ENCODE assay signal across 15 cellular contexts in genomic region chr2:149490296-149490695, GRCh38.
DNase-seq lines count a peak whose midpoint lies in the region; ATAC-seq and TF ChIP-seq lines count a peak whose summit lies in the region.
"Had no signal": no experiment of that assay in that cellular context is flagged by ENCODE, and none has a peak within 500 bp of the region (broad histone marks: within the 10 kb centered on the region; RNA-seq: fewer than 3 reads in every experiment).

No MANE protein-coding gene starts in this region.

- no peaks in the 10 kb centered on the region for H4K20me1 ChIP-seq in GM23338 (replicated peaks; ENCODE audit: insufficient read depth)

- peaks cover 34% of the 10 kb centered on the region for H3K4me1 Mint-ChIP-seq in GM23338

- no peaks in the 10 kb centered on the region for H3K27me3 Mint-ChIP-seq in GM23338 (ENCODE audit: insufficient read depth, low read depth, poor library complexity)

- H3K4me3 ChIP-seq in GM23338 = no peak overlapping the region
- H3K4me3 ChIP-seq in fibroblast of villous mesenchyme (ENCODE audit: low read depth, low read length) = no peak overlapping the region
- no peak overlapping the region for H3K4me3 ChIP-seq in retinal pigment epithelial cell (ENCODE audit: low read length)
- H3K4me3 ChIP-seq: sigmoid colon, uterus had no signal

- no peak overlapping the region for H2AFZ ChIP-seq in GM23338

- H3F3A ChIP-seq in GM23338 (replicated peaks; ENCODE audit: low read depth) = no peaks in the 10 kb centered on the region

- H3K27ac Mint-ChIP-seq in GM23338 = no peak overlapping the region
- H3K27ac Mint-ChIP-seq: activated T-cell treated with anti-CD3 and anti-CD28 coated beads, Interleukin-2, amount 50 U/mL, for 24 hours had no signal

- peak in 1 of 2 experiments; percentile 29; a peak in 1 of 4 replicates for TF ChIP-seq CTCF in GM23338 (conservative IDR thresholded peaks at IDR 0.05; ENCODE audit: low read depth in 2 of 2)
- TF ChIP-seq CTCF in fibroblast of villous mesenchyme (IDR thresholded peaks at IDR 0.05; ENCODE audit: insufficient read depth, low read depth, low read length) = peak; percentile 40
- peak; percentile 43 for TF ChIP-seq CTCF in retinal pigment epithelial cell (conservative IDR thresholded peaks at IDR 0.05; ENCODE audit: low read depth, low read length)

- H3K4me1 ChIP-seq in GM23338 (ENCODE audit: insufficient read depth) = peaks cover 33% of the 10 kb centered on the region
- H3K4me1 ChIP-seq: sigmoid colon, uterus had no signal

- H3K9me3 Mint-ChIP-seq in GM23338 = no peaks in the 10 kb centered on the region
- H3K9me3 Mint-ChIP-seq: activated T-cell treated with anti-CD3 and anti-CD28 coated beads, Interleukin-2, amount 50 U/mL, for 24 hours had no signal

- no peaks in the 10 kb centered on the region for H3K79me2 ChIP-seq in GM23338 (replicated peaks; ENCODE audit: insufficient read depth)

- no peaks in the 10 kb centered on the region for H3K27me3 ChIP-seq in GM23338 (ENCODE audit: insufficient read depth)
- H3K27me3 ChIP-seq: sigmoid colon, uterus had no signal

- ATAC-seq in GM23338 (peak; percentile 51), HG03175 (IDR thresholded peaks at IDR 0.05; ENCODE audit: unreplicated experiment) (no peak)

- no peaks in the 10 kb centered on the region for H3K36me3 Mint-ChIP-seq in GM23338 (ENCODE audit: low read depth)

- no peaks in the 10 kb centered on the region for H3K36me3 ChIP-seq in GM23338 (ENCODE audit: insufficient read depth)
- H3K36me3 ChIP-seq: sigmoid colon, uterus, WERI-Rb-1 had no signal

- H3K4me2 ChIP-seq in GM23338 = 0 out of 2 replicates have a peak overlapping the region, but pooled peaks have one; percentile 18

- H3K4me3 Mint-ChIP-seq in GM23338 = no peak overlapping the region
- H3K4me3 Mint-ChIP-seq: activated T-cell treated with anti-CD3 and anti-CD28 coated beads, Interleukin-2, amount 50 U/mL, for 24 hours had no signal

- H3K27ac ChIP-seq in GM23338 (ENCODE audit: low read depth) = no peak overlapping the region
- H3K27ac ChIP-seq: uterus, WERI-Rb-1 had no signal

- peak; percentile 10 for DNase-seq in GM23338 (ENCODE audit: low spot score)
- peak; percentile 44 for DNase-seq in RPMI7951 (ENCODE audit: low read depth)
- peak; percentile 56 for DNase-seq in fibroblast of villous mesenchyme (ENCODE audit: low read depth)
- no peak for DNase-seq in retinal pigment epithelial cell (ENCODE audit: low read depth)
- no peak for DNase-seq in NCI-H82 (lab: John Stamatoyannopoulos, UW)
- no peak for DNase-seq in NCI-H1417 (lab: John Stamatoyannopoulos, UW)
- DNase-seq: activated T-cell treated with anti-CD3 and anti-CD28 coated beads, Interleukin-2, amount 50 U/mL, for 24 hours; cerebellar nuclear complex; DMS79 treated with DMSO at 0.1 percent for 48 hours; mesenchymal stem cell; NCI-H146; sigmoid colon; uterus; WERI-Rb-1 had no signal

- no peaks in the 10 kb centered on the region; the same call in none of the 2 replicates for H3K9me2 ChIP-seq in GM23338 (ENCODE audit: insufficient read depth)

TF ChIP-seq in GM23338, 12 proteins besides CTCF, POLR2A, EP300 and RAD21:
- no peak for TF ChIP-seq JUNB (IDR thresholded peaks at IDR 0.05; ENCODE audit: unreplicated experiment)
- TF ChIP-seq EZH2 (IDR thresholded peaks at IDR 0.05; ENCODE audit: low read depth, unreplicated experiment) = no peak

Comparison
In these comparisons a context has a peak if more than half of its experiments do, and no peak if none do; other contexts are left out.
1. DNase-seq: peak in GM23338 (single experiment), RPMI7951 (single experiment) and fibroblast of villous mesenchyme (single experiment); none in retinal pigment epithelial cell (single experiment), NCI-H82 (single experiment) and NCI-H1417 (0 of 3).